8 cellular contexts compared by ENCODE assay signal in the genomic region with DNA sequence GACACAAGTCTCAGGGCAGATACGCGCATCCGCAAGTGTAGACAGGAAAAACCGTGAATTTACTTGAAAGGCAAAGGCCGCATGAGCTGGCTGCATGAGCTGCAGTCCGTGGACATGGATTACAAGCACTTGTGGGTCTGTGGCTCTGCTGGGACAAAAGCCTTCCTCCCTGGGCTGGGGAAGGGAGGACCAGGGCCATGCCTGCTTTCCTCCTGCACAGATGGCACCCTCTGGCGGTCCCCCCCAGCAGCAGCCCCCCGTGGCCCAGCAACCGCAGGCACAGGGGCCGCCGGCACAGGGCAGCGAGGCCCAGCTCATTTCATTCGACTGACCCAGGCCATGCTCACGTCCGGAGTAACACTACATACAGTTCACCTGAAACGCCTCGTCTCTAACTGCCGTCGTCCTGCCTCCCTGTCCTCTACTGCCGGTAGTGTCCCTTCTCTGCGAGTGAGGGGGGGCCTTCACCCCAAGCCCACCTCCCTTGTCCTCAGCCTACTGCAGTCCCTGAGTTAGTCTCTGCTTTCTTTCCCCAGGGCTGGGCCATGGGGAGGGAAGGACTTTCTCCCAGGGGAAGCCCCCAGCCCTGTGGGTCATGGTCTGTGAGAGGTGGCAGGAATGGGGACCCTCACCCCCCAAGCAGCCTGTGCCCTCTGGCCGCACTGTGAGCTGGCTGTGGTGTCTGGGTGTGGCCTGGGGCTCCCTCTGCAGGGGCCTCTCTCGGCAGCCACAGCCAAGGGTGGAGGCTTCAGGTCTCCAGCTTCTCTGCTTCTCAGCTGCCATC. TPM values are rescaled to one million over a fixed set of nuclear protein-coding genes. Genes with fewer than 3 reads are reported as not detected.
DNase-seq lines count a peak whose midpoint lies in the region; ATAC-seq and TF ChIP-seq lines count a peak whose summit lies in the region.

No MANE protein-coding gene starts in this region.

- TF ChIP-seq POLR2A in lower leg skin (IDR thresholded peaks at IDR 0.05): no peak

- peak overlapping the region in 1 of 2 donors; percentile 96 for H3K4me3 Mint-ChIP-seq in CD14-positive monocyte
- peak overlapping the region; percentile 96 for H3K4me3 Mint-ChIP-seq in activated naive CD8-positive, alpha-beta T cell treated with anti-CD3 and anti-CD28 coated beads, Interleukin-2, amount 10 ng/mL, durations not matched to agents 7 days and 5 days

- peaks cover 0 to 5% (median 1%) of the 10 kb centered on the region in 3 donors for H3K27me3 Mint-ChIP-seq in CD14-positive monocyte (ENCODE audit: low read depth in 3 of 3)
- H3K27me3 Mint-ChIP-seq in activated naive CD8-positive, alpha-beta T cell treated with anti-CD3 and anti-CD28 coated beads, Interleukin-2, amount 10 ng/mL, durations not matched to agents 7 days and 5 days: no peaks in the 10 kb centered on the region

- 71 to 75% methylated on average over 23 of the region's 23 CpGs for WGBS in lower leg skin, 2 donors

- H3K27ac Mint-ChIP-seq in CD14-positive monocyte: peak overlapping the region in 6 of 7 donors; percentile 81 to 97 (median 94)
- peak overlapping the region; percentile 97 for H3K27ac Mint-ChIP-seq in activated naive CD8-positive, alpha-beta T cell treated with anti-CD3 and anti-CD28 coated beads, Interleukin-2, amount 10 ng/mL, durations not matched to agents 7 days and 5 days

- TF ChIP-seq CTCF in CD14-positive monocyte (IDR thresholded peaks at IDR 0.05) (no peak), HL-60 (IDR thresholded peaks at IDR 0.05; ENCODE audit: insufficient read depth, low read length) (peak; percentile 4), lower leg skin (IDR thresholded peaks at IDR 0.05) (no peak)

- H3K27ac ChIP-seq in HL-60 (replicated peaks): peak overlapping the region; percentile 95

- H3K27me3 ChIP-seq in HL-60 (ENCODE audit: insufficient read depth, poor library complexity, severe bottlenecking) (no peaks in the 10 kb centered on the region), mucosa of stomach (ENCODE audit: control insufficient read depth, insufficient read depth, low read length) (no peaks in the 10 kb centered on the region)

- H3K4me3 ChIP-seq in HL-60 (replicated peaks; ENCODE audit: insufficient read depth, low read length) (peak overlapping the region; percentile 84), mucosa of stomach (ENCODE audit: low read length) (no peak overlapping the region), lower leg skin (ENCODE audit: low read depth, poor library complexity, severe bottlenecking) (no peak overlapping the region)

- ATAC-seq in activated naive CD8-positive, alpha-beta T cell treated with anti-CD3 and anti-CD28 coated beads, Interleukin-2, amount 10 ng/mL, durations not matched to agents 7 days and 5 days (ENCODE audit: low read depth): no peak
- ATAC-seq in GM21447 (IDR thresholded peaks at IDR 0.05; ENCODE audit: unreplicated experiment) (no peak), HG02981 (IDR thresholded peaks at IDR 0.05; ENCODE audit: unreplicated experiment) (no peak), HG03469 (IDR thresholded peaks at IDR 0.05; ENCODE audit: unreplicated experiment) (no peak)

- H3K9ac ChIP-seq in mucosa of stomach (ENCODE audit: low read length): peak overlapping the region; percentile 96

- DNase-seq in CD14-positive monocyte (ENCODE audit: low spot score) (no peak), HL-60 (ENCODE audit: low read depth in 1 of 2, low spot score in 1 of 2) (peak in 1 of 2 experiments; percentile 63), lower leg skin (ENCODE audit: low spot score in 2 of 2) (no peak)
- DNase-seq in activated naive CD8-positive, alpha-beta T cell treated with anti-CD3 and anti-CD28 coated beads, Interleukin-2, amount 10 ng/mL, durations not matched to agents 7 days and 5 days: peak; percentile 37

- H3K36me3 Mint-ChIP-seq in CD14-positive monocyte: peaks cover 50 to 73% of the 10 kb centered on the region in 2 donors
- H3K36me3 Mint-ChIP-seq in activated naive CD8-positive, alpha-beta T cell treated with anti-CD3 and anti-CD28 coated beads, Interleukin-2, amount 10 ng/mL, durations not matched to agents 7 days and 5 days: peaks cover 29% of the 10 kb centered on the region

- POLR2A ChIA-PET in activated naive CD8-positive, alpha-beta T cell treated with anti-CD3 and anti-CD28 coated beads, Interleukin-2, amount 10 ng/mL, durations not matched to agents 7 days and 5 days (lab: Charles Lee): interaction anchor here (0.5 to 4.2 kb wide), 9 partner anchors 8 to 1247 kb away, joined by 3 to 69 read pairs (median 6); a partner anchor contains a TSS

- H3K4me1 Mint-ChIP-seq in CD14-positive monocyte: peaks cover 29% of the 10 kb centered on the region
- H3K4me1 Mint-ChIP-seq in activated naive CD8-positive, alpha-beta T cell treated with anti-CD3 and anti-CD28 coated beads, Interleukin-2, amount 10 ng/mL, durations not matched to agents 7 days and 5 days: peaks cover 18% of the 10 kb centered on the region

- H3K9me3 ChIP-seq in mucosa of stomach (ENCODE audit: control insufficient read depth, low read length): no peaks in the 10 kb centered on the region

- peaks cover 0 to 2% (median 0%) of the 10 kb centered on the region in 7 donors for H3K9me3 Mint-ChIP-seq in CD14-positive monocyte
- H3K9me3 Mint-ChIP-seq in activated naive CD8-positive, alpha-beta T cell treated with anti-CD3 and anti-CD28 coated beads, Interleukin-2, amount 10 ng/mL, durations not matched to agents 7 days and 5 days: no peaks in the 10 kb centered on the region

- intact Hi-C loops in CD14-positive monocyte (cut with micrococcal nuclease): loop anchor here in 1 of 2 donors (2.0 to 5.0 kb wide), 2 partner anchors 19 to 34 kb away; a partner anchor contains a TSS
- intact Hi-C loops in lower leg skin (cut with DNase I; ENCODE audit: low total_unique reads): no loop called here

- H3K36me3 ChIP-seq in mucosa of stomach (ENCODE audit: control insufficient read depth, insufficient read depth, low read length): peaks cover 5% of the 10 kb centered on the region

- peaks cover 22% of the 10 kb centered on the region for H3K4me1 ChIP-seq in mucosa of stomach (ENCODE audit: control insufficient read depth, insufficient read depth, low read length)

RNA-seq across cellular contexts. Expression of a gene that starts 1.7 kb away (rescaled TPM):
- 10 to 100 TPM; 38.3 to 57.0 TPM for polyA plus RNA-seq in CD14-positive monocyte
- total RNA-seq in activated naive CD8-positive, alpha-beta T cell treated with anti-CD3 and anti-CD28 coated beads, Interleukin-2, amount 10 ng/mL, durations not matched to agents 7 days and 5 days: 10 to 100 TPM; 55.1 to 59.2 TPM
- total RNA-seq in lower leg skin: 10 to 100 TPM; 39.5 to 64.0 (median 43.1) TPM

RNA-seq across cellular contexts. Expression of a gene that starts 10.6 kb away (rescaled TPM):
- polyA plus RNA-seq in CD14-positive monocyte: 1 to 10 TPM; 1.9 to 2.3 TPM
- total RNA-seq in activated naive CD8-positive, alpha-beta T cell treated with anti-CD3 and anti-CD28 coated beads, Interleukin-2, amount 10 ng/mL, durations not matched to agents 7 days and 5 days: 10 to 100 TPM; 22.0 to 25.1 TPM
- total RNA-seq in lower leg skin: 10 to 100 TPM; 23.4 to 30.6 (median 25.9) TPM

RNA-seq across cellular contexts. Expression of a gene that starts 17.7 kb away (rescaled TPM):
- polyA plus RNA-seq in CD14-positive monocyte: 10 to 100 TPM; 19.3 to 28.0 TPM
- total RNA-seq in activated naive CD8-positive, alpha-beta T cell treated with anti-CD3 and anti-CD28 coated beads, Interleukin-2, amount 10 ng/mL, durations not matched to agents 7 days and 5 days: 100 to 1,000 TPM; 152 to 164 TPM
- 100 to 1,000 TPM in 1 of 4 donors, 10 to 100 TPM in 3; 87.0 to 160 (median 92.1) TPM for total RNA-seq in lower leg skin

RNA-seq across cellular contexts. Expression of a gene that starts 17.9 kb away (rescaled TPM):
- 10 to 100 TPM; 17.6 to 28.7 TPM for polyA plus RNA-seq in CD14-positive monocyte
- 10 to 100 TPM; 17.7 to 19.0 TPM for total RNA-seq in activated naive CD8-positive, alpha-beta T cell treated with anti-CD3 and anti-CD28 coated beads, Interleukin-2, amount 10 ng/mL, durations not matched to agents 7 days and 5 days
- total RNA-seq in lower leg skin: 10 to 100 TPM; 29.2 to 45.1 (median 36.2) TPM

RNA-seq across cellular contexts. Expression of a gene that starts 34.9 kb away (rescaled TPM):
- 1 to 10 TPM; 2.4 to 3.6 TPM for polyA plus RNA-seq in CD14-positive monocyte
- total RNA-seq in activated naive CD8-positive, alpha-beta T cell treated with anti-CD3 and anti-CD28 coated beads, Interleukin-2, amount 10 ng/mL, durations not matched to agents 7 days and 5 days: 10 to 100 TPM; 31.3 to 32.0 TPM
- total RNA-seq in lower leg skin: 10 to 100 TPM; 19.7 to 35.2 (median 28.3) TPM
